ENCODE assay signal across 2 cellular contexts in the genomic region with DNA sequence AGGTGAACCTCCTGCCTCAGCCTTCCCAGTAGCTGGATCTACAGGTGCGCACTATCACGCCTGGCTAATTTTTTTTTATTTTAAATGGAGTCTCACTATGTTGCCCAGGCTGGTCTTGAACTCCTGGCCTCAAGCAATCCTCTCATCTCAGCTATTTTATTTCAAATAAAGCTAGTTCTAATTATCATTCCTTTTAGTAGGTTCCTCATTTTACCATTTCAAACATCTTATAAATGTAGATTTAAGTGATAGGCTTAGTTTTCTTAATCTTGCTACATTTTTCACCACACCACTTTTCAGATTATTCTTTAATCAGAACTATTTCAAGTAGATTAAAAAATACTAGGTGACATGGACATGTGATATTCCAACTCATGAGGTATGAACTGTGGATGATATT.
A peak's percentile ranks its signal among the peaks of the same experiment; 100 is the strongest.
TF ChIP-seq lines count a peak whose summit lies in the region.

No MANE protein-coding gene starts in this region.

TF ChIP-seq in A549, 52 proteins besides CTCF, POLR2A, EP300 and RAD21:
- no peak for TF ChIP-seq CBX2 (IDR thresholded peaks at IDR 0.05; ENCODE audit: borderline replicate concordance, low read depth)
- no peak for TF ChIP-seq RNF2 (IDR thresholded peaks at IDR 0.05; ENCODE audit: borderline replicate concordance, low read depth)
- no peak for TF ChIP-seq TP53 (CRISPR knock-in tag; IDR thresholded peaks at IDR 0.05)

TF ChIP-seq in HEK293, 187 proteins besides CTCF, POLR2A, EP300 and RAD21:
- TF ChIP-seq ZNF16 (tag by site-specific recombination; IDR thresholded peaks at IDR 0.05; ENCODE audit: low read depth) (no peak), ZNF510 (tag by site-specific recombination; IDR thresholded peaks at IDR 0.05; ENCODE audit: insufficient replicate concordance) (peak; percentile 95)
